ENCODE assay signal across 16 cellular contexts in the genomic region with DNA sequence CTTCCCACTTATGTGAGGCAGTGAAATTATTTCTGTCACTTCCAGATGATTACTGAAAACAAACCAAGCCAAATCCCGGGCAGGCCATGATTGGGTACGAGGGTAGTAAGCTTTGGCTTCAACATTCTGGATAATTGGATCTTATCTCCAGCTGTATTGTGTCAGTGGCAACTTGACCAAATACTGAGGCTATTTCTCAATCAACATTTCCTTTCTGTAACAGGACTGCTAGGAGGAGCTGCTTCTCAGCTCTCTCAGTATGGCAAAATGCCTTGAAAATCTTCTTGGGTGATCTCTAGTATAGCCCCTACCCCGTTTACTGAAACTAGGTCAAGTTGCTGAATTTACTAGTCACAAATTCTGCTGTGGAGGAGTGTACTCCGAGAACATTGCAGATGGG.
"Had no signal": no experiment of that assay in that cellular context is flagged by ENCODE, and none has a peak within 500 bp of the region (broad histone marks: within the 10 kb centered on the region; RNA-seq: fewer than 3 reads in every experiment).

No MANE protein-coding gene starts in this region.

- H3K9me3 ChIP-seq: pancreas, thyroid gland, uterus had no signal

- H3K4me3 Mint-ChIP-seq: activated naive CD4-positive, alpha-beta T cell treated with anti-CD3 and anti-CD28 coated beads for 36 hours; activated naive CD8-positive, alpha-beta T cell treated with anti-CD3 and anti-CD28 coated beads, Interleukin-2, amount 50 U/mL, for 24 hours; activated T-helper 17 cell treated with anti-CD3 and anti-CD28 coated beads, Interleukin-2, amount 50 U/mL, for 72 hours; immature natural killer cell; naive thymus-derived CD4-positive, alpha-beta T cell; stimulated activated memory B cell treated with anti-CD40 and anti-IgM and Interleukin-4, amounts not matched to agents 10 μg/mL and 1 μg/mL and 100 μg/mL, for 72 hours had no signal

- H3K27ac Mint-ChIP-seq: activated naive CD4-positive, alpha-beta T cell treated with anti-CD3 and anti-CD28 coated beads for 36 hours; activated naive CD8-positive, alpha-beta T cell treated with anti-CD3 and anti-CD28 coated beads, Interleukin-2, amount 50 U/mL, for 24 hours; activated T-helper 17 cell treated with anti-CD3 and anti-CD28 coated beads, Interleukin-2, amount 50 U/mL, for 72 hours; immature natural killer cell; naive thymus-derived CD4-positive, alpha-beta T cell; stimulated activated memory B cell treated with anti-CD40 and anti-IgM and Interleukin-4, amounts not matched to agents 10 μg/mL and 1 μg/mL and 100 μg/mL, for 72 hours had no signal

- H3K4me1 Mint-ChIP-seq: activated naive CD8-positive, alpha-beta T cell treated with anti-CD3 and anti-CD28 coated beads, Interleukin-2, amount 50 U/mL, for 24 hours; activated T-helper 17 cell treated with anti-CD3 and anti-CD28 coated beads, Interleukin-2, amount 50 U/mL, for 72 hours; immature natural killer cell; naive thymus-derived CD4-positive, alpha-beta T cell; stimulated activated memory B cell treated with anti-CD40 and anti-IgM and Interleukin-4, amounts not matched to agents 10 μg/mL and 1 μg/mL and 100 μg/mL, for 72 hours had no signal

- DNase-seq: activated CD4-positive, alpha-beta T cell treated with anti-CD3 and anti-CD28 coated beads for 1 hour; activated CD4-positive, alpha-beta T cell treated with anti-CD3 and anti-CD28 coated beads, Interleukin-2, amount 50 U/mL, for 4 hours; activated naive CD4-positive, alpha-beta T cell treated with anti-CD3 and anti-CD28 coated beads for 36 hours; activated naive CD8-positive, alpha-beta T cell treated with anti-CD3 and anti-CD28 coated beads, Interleukin-2, amount 50 U/mL, for 24 hours; head of caudate nucleus; immature natural killer cell; left colon; naive thymus-derived CD4-positive, alpha-beta T cell; pancreas; thyroid gland; uterus had no signal

- H3K4me1 ChIP-seq: pancreas, thyroid gland, uterus had no signal

- H3K27ac ChIP-seq: cardiac muscle cell, coronary artery, pancreas, thyroid gland, uterus, VCaP had no signal

- H3K9me3 Mint-ChIP-seq: activated naive CD4-positive, alpha-beta T cell treated with anti-CD3 and anti-CD28 coated beads for 36 hours; activated naive CD8-positive, alpha-beta T cell treated with anti-CD3 and anti-CD28 coated beads, Interleukin-2, amount 50 U/mL, for 24 hours; activated T-helper 17 cell treated with anti-CD3 and anti-CD28 coated beads, Interleukin-2, amount 50 U/mL, for 72 hours; naive thymus-derived CD4-positive, alpha-beta T cell; stimulated activated memory B cell treated with anti-CD40 and anti-IgM and Interleukin-4, amounts not matched to agents 10 μg/mL and 1 μg/mL and 100 μg/mL, for 72 hours had no signal

- H3K36me3 ChIP-seq: cardiac muscle cell, pancreas, thyroid gland, uterus had no signal

- H3K4me3 ChIP-seq: cardiac muscle cell, coronary artery, pancreas, thyroid gland, uterus had no signal

- H3K36me3 Mint-ChIP-seq: immature natural killer cell; naive thymus-derived CD4-positive, alpha-beta T cell; stimulated activated memory B cell treated with anti-CD40 and anti-IgM and Interleukin-4, amounts not matched to agents 10 μg/mL and 1 μg/mL and 100 μg/mL, for 72 hours had no signal

- H3K27me3 ChIP-seq: cardiac muscle cell, thyroid gland, uterus had no signal

- ATAC-seq: activated naive CD8-positive, alpha-beta T cell treated with anti-CD3 and anti-CD28 coated beads, Interleukin-2, amount 50 U/mL, for 24 hours; activated T-helper 17 cell treated with anti-CD3 and anti-CD28 coated beads, Interleukin-2, amount 50 U/mL, for 72 hours; left colon; naive thymus-derived CD4-positive, alpha-beta T cell; pancreas; stimulated activated memory B cell treated with anti-CD40 and anti-IgM and Interleukin-4, amounts not matched to agents 10 μg/mL and 1 μg/mL and 100 μg/mL, for 72 hours had no signal
